In the genomic region with DNA sequence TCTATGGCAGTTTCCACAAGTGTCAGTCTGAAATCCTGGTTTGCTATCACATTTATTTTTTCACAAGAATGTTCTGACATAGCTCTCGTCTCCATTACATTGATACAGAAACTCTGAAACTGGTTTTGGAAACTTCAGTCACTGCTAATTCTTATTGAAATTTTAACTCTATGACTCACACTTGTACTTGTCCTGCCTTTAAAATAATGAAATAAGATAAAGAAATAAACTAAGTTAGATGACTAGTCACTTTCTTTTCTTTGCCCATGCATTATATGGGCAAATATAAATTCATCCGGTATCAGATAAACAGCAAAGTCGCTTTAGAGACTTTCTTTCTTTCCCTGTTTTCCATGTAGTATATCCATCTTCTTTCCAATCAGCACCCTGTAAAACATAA, we compare ENCODE assay signal across 31 cellular contexts.
"Had no signal": no experiment of that assay in that cellular context is flagged by ENCODE, and none has a peak within 500 bp of the region (broad histone marks: within the 10 kb centered on the region; RNA-seq: fewer than 3 reads in every experiment).

No MANE protein-coding gene starts in this region.

- H3K9me3 Mint-ChIP-seq: dendritic cell treated with granulocyte-macrophage colony-stimulating factor and Interleukin-4, amounts not matched to agents 40 ng/mL and 50 ng/mL, for 4 days; endodermal cell; mesothelial cell of epicardium; naive B cell; nephron progenitor cell; T-helper 2 cell treated with Interferon-gamma antibody and Interleukin-4, amounts not matched to agents 5 μg/mL and 100 μg/mL, for 36 hours had no signal

- H3K4me3 ChIP-seq: adrenal gland, cardiac muscle cell, esophagus muscularis mucosa, heart left ventricle, ovary, prostate gland, sigmoid colon, smooth muscle cell, suprapubic skin, tibial artery had no signal

- H3K27ac ChIP-seq: adrenal gland, cardiac muscle cell, esophagus muscularis mucosa, heart left ventricle, ovary, prostate gland, sigmoid colon, suprapubic skin, tibial artery had no signal

- DNase-seq: activated CD4-positive, alpha-beta T cell treated with anti-CD3 and anti-CD28 coated beads for 36 hours; activated CD4-positive, CD25-positive, alpha-beta regulatory T cell; activated CD8-positive, alpha-beta memory T cell treated with anti-CD3 and anti-CD28 coated beads, Interleukin-2, amount 10 ng/mL, durations not matched to agents 7 days and 5 days; activated CD8-positive, alpha-beta T cell treated with anti-CD3 and anti-CD28 coated beads, Interleukin-2, amount 10 ng/mL, durations not matched to agents 7 days and 5 days; activated effector memory CD4-positive, alpha-beta T cell treated with Interleukin-2 at 50 U/mL for 16 hours; activated naive CD4-positive, alpha-beta T cell treated with Interleukin-2 at 50 U/mL for 16 hours; activated T-cell treated with anti-CD3 and anti-CD28 coated beads, Interleukin-2, amount 50 U/mL, for 72 hours; adrenal gland; endodermal cell; heart left ventricle; hypothalamus; immature natural killer cell; naive B cell; nephron progenitor cell; ovary; sigmoid colon; stimulated activated CD4-positive, alpha-beta T cell treated with anti-CD3 and anti-CD28 coated beads, Interleukin-1b, Interleukin-23, amount 100 ng/mL, for 48 hours; stimulated activated CD4-positive, alpha-beta T cell treated with anti-CD3 and anti-CD28 coated beads, Interleukin-4, amount 100 ng/mL, for 4 hours; stimulated activated CD8-positive, alpha-beta memory T cell treated with anti-CD3 and anti-CD28 coated beads, Interleukin-4, amount 100 ng/mL, for 48 hours; stimulated activated naive B cell treated with anti-CD40 and anti-IgM and Interleukin-4, amounts not matched to agents 10 μg/mL and 1 μg/mL and 100 μg/mL, for 72 hours; T-helper 1 cell; tibial artery had no signal

- H3K27ac Mint-ChIP-seq: activated CD4-positive, alpha-beta T cell treated with anti-CD3 and anti-CD28 coated beads for 36 hours; activated CD8-positive, alpha-beta memory T cell treated with anti-CD3 and anti-CD28 coated beads, Interleukin-2, amount 10 ng/mL, durations not matched to agents 7 days and 5 days; activated CD8-positive, alpha-beta T cell treated with anti-CD3 and anti-CD28 coated beads, Interleukin-2, amount 10 ng/mL, durations not matched to agents 7 days and 5 days; activated naive CD8-positive, alpha-beta T cell; activated T-cell treated with anti-CD3 and anti-CD28 coated beads, Interleukin-2, amount 50 U/mL, for 72 hours; dendritic cell treated with granulocyte-macrophage colony-stimulating factor and Interleukin-4, amounts not matched to agents 40 ng/mL and 50 ng/mL, for 4 days; endodermal cell; immature natural killer cell; mesothelial cell of epicardium; naive B cell; stimulated activated naive B cell treated with anti-CD40 and anti-IgM and Interleukin-4, amounts not matched to agents 10 μg/mL and 1 μg/mL and 100 μg/mL, for 72 hours; T-helper 2 cell treated with Interferon-gamma antibody and Interleukin-4, amounts not matched to agents 5 μg/mL and 100 μg/mL, for 36 hours had no signal

- H3K27me3 ChIP-seq: adrenal gland, cardiac muscle cell, esophagus muscularis mucosa, heart left ventricle, ovary, sigmoid colon, suprapubic skin, tibial artery had no signal

- ATAC-seq: activated CD4-positive, alpha-beta T cell treated with anti-CD3 and anti-CD28 coated beads for 36 hours; activated CD8-positive, alpha-beta memory T cell treated with anti-CD3 and anti-CD28 coated beads, Interleukin-2, amount 10 ng/mL, durations not matched to agents 7 days and 5 days; activated CD8-positive, alpha-beta T cell treated with anti-CD3 and anti-CD28 coated beads, Interleukin-2, amount 10 ng/mL, durations not matched to agents 7 days and 5 days; activated T-cell treated with anti-CD3 and anti-CD28 coated beads, Interleukin-2, amount 50 U/mL, for 72 hours; heart left ventricle; stimulated activated naive B cell treated with anti-CD40 and anti-IgM and Interleukin-4, amounts not matched to agents 10 μg/mL and 1 μg/mL and 100 μg/mL, for 72 hours had no signal

- H3K36me3 Mint-ChIP-seq: activated CD8-positive, alpha-beta memory T cell treated with anti-CD3 and anti-CD28 coated beads, Interleukin-2, amount 10 ng/mL, durations not matched to agents 7 days and 5 days; activated naive CD8-positive, alpha-beta T cell; mesothelial cell of epicardium; stimulated activated naive B cell treated with anti-CD40 and anti-IgM and Interleukin-4, amounts not matched to agents 10 μg/mL and 1 μg/mL and 100 μg/mL, for 72 hours had no signal

- H3K4me2 ChIP-seq: smooth muscle cell had no signal

- H3K27me3 Mint-ChIP-seq: activated CD4-positive, alpha-beta T cell treated with anti-CD3 and anti-CD28 coated beads for 36 hours; activated CD8-positive, alpha-beta memory T cell treated with anti-CD3 and anti-CD28 coated beads, Interleukin-2, amount 10 ng/mL, durations not matched to agents 7 days and 5 days; activated naive CD8-positive, alpha-beta T cell; dendritic cell treated with granulocyte-macrophage colony-stimulating factor and Interleukin-4, amounts not matched to agents 40 ng/mL and 50 ng/mL, for 4 days; naive B cell; stimulated activated naive B cell treated with anti-CD40 and anti-IgM and Interleukin-4, amounts not matched to agents 10 μg/mL and 1 μg/mL and 100 μg/mL, for 72 hours had no signal

- H3K9me3 ChIP-seq: adrenal gland, esophagus muscularis mucosa, heart left ventricle, ovary, prostate gland, sigmoid colon, suprapubic skin, tibial artery had no signal

- H3K4me3 Mint-ChIP-seq: activated CD4-positive, alpha-beta T cell treated with anti-CD3 and anti-CD28 coated beads for 36 hours; activated CD8-positive, alpha-beta memory T cell treated with anti-CD3 and anti-CD28 coated beads, Interleukin-2, amount 10 ng/mL, durations not matched to agents 7 days and 5 days; activated CD8-positive, alpha-beta T cell treated with anti-CD3 and anti-CD28 coated beads, Interleukin-2, amount 10 ng/mL, durations not matched to agents 7 days and 5 days; activated naive CD8-positive, alpha-beta T cell; activated T-cell treated with anti-CD3 and anti-CD28 coated beads, Interleukin-2, amount 50 U/mL, for 72 hours; dendritic cell treated with granulocyte-macrophage colony-stimulating factor and Interleukin-4, amounts not matched to agents 40 ng/mL and 50 ng/mL, for 4 days; endodermal cell; immature natural killer cell; mesothelial cell of epicardium; naive B cell; nephron progenitor cell; stimulated activated naive B cell treated with anti-CD40 and anti-IgM and Interleukin-4, amounts not matched to agents 10 μg/mL and 1 μg/mL and 100 μg/mL, for 72 hours; T-helper 2 cell treated with Interferon-gamma antibody and Interleukin-4, amounts not matched to agents 5 μg/mL and 100 μg/mL, for 36 hours had no signal

- H3K4me1 Mint-ChIP-seq: activated CD4-positive, alpha-beta T cell treated with anti-CD3 and anti-CD28 coated beads for 36 hours; activated CD8-positive, alpha-beta memory T cell treated with anti-CD3 and anti-CD28 coated beads, Interleukin-2, amount 10 ng/mL, durations not matched to agents 7 days and 5 days; endodermal cell; immature natural killer cell had no signal

- H3K36me3 ChIP-seq: adrenal gland, cardiac muscle cell, esophagus muscularis mucosa, heart left ventricle, ovary, prostate gland, sigmoid colon, suprapubic skin, tibial artery had no signal

- H3K4me1 ChIP-seq: adrenal gland, heart left ventricle, prostate gland, sigmoid colon, suprapubic skin, tibial artery had no signal
